In genomic region chr5:126676195-126676624, GRCh38 we compare ENCODE assay signal across 8 cellular contexts.
DNase-seq lines count a peak whose midpoint lies in the region; ATAC-seq and TF ChIP-seq lines count a peak whose summit lies in the region.

No MANE protein-coding gene starts in this region.

- H3K27me3 Mint-ChIP-seq in CD8-positive, alpha-beta T cell (ENCODE audit: low read depth): no peaks in the 10 kb centered on the region
- H3K27me3 Mint-ChIP-seq in neural progenitor cell (ENCODE audit: insufficient read depth, low read depth): peaks cover 3% of the 10 kb centered on the region

- H3K4me2 ChIP-seq in OCI-LY3 (ENCODE audit: low read length) (peak overlapping the region; percentile 29; the same call in 1 of the 2 replicates), neural progenitor cell (no peak overlapping the region)

- H3K36me3 Mint-ChIP-seq in CD8-positive, alpha-beta T cell: no peaks in the 10 kb centered on the region
- no peaks in the 10 kb centered on the region for H3K36me3 Mint-ChIP-seq in neural progenitor cell

- H3K79me2 ChIP-seq in OCI-LY3 (ENCODE audit: low read length): no peaks in the 10 kb centered on the region
- no peaks in the 10 kb centered on the region for H3K79me2 ChIP-seq in neural progenitor cell (ENCODE audit: low read depth)

- CTCF ChIA-PET in CD8-positive, alpha-beta T cell (lab: Charles Lee): interaction anchor here (0.6 to 8.9 kb wide), 34 partner anchors 10 to 1214 kb away, joined by 3 to 221 read pairs (median 4); partner anchors contain the start of gene LMNB1

- no peaks in the 10 kb centered on the region for H3K4me1 ChIP-seq in CD8-positive, alpha-beta T cell (ENCODE audit: insufficient read depth, low read length)
- H3K4me1 ChIP-seq in OCI-LY3 (ENCODE audit: low read length) (peaks cover 9% of the 10 kb centered on the region), neural progenitor cell (peaks cover 7% of the 10 kb centered on the region), thyroid gland (no peaks in the 10 kb centered on the region)

- H3F3A ChIP-seq in neural progenitor cell (ENCODE audit: low read depth): peaks cover 5% of the 10 kb centered on the region

- POLR2A ChIA-PET in CD8-positive, alpha-beta T cell (lab: Charles Lee): interaction anchor here (1.0 to 1.5 kb wide), 2 partner anchors 101 to 130 kb away, joined by 3 to 8 read pairs; partner anchors contain the start of gene LMNB1

- ATAC-seq in CD8-positive, alpha-beta T cell: peak; percentile 97
- ATAC-seq in GM19455 (IDR thresholded peaks at IDR 0.05; ENCODE audit: unreplicated experiment) (peak; percentile 77), HG03571 (IDR thresholded peaks at IDR 0.05; ENCODE audit: unreplicated experiment) (peak; percentile 65)

- no peaks in the 10 kb centered on the region for H3K36me3 ChIP-seq in CD8-positive, alpha-beta T cell (ENCODE audit: insufficient read depth, low read length)
- H3K36me3 ChIP-seq in OCI-LY3 (replicated peaks; ENCODE audit: low read depth, low read length) (no peaks in the 10 kb centered on the region), neural progenitor cell (no peaks in the 10 kb centered on the region), thyroid gland (no peaks in the 10 kb centered on the region)

- no peaks in the 10 kb centered on the region for H4K20me1 ChIP-seq in OCI-LY3 (ENCODE audit: insufficient read depth, low read length)
- H4K20me1 ChIP-seq in neural progenitor cell (ENCODE audit: low read depth): no peaks in the 10 kb centered on the region

- H3K4me1 Mint-ChIP-seq in CD8-positive, alpha-beta T cell (ENCODE audit: low read depth): peaks cover 3% of the 10 kb centered on the region
- peaks cover 11% of the 10 kb centered on the region for H3K4me1 Mint-ChIP-seq in neural progenitor cell

- H3K27ac ChIP-seq in CD8-positive, alpha-beta T cell (ENCODE audit: low read depth, low read length): no peak overlapping the region
- H3K27ac ChIP-seq in OCI-LY3 (ENCODE audit: low read length): no peak overlapping the region
- no peak overlapping the region for H3K27ac ChIP-seq in neural progenitor cell
- no peak overlapping the region for H3K27ac ChIP-seq in thyroid gland

- peak; percentile 85 for TF ChIP-seq CTCF in CD8-positive, alpha-beta T cell (IDR thresholded peaks at IDR 0.05)
- TF ChIP-seq CTCF in OCI-LY3 (IDR thresholded peaks at IDR 0.05; ENCODE audit: low read depth, low read length) (peak; percentile 85), neural progenitor cell (IDR thresholded peaks at IDR 0.05) (peak; percentile 87), thyroid gland (IDR thresholded peaks at IDR 0.05) (peak; percentile 41 to 83 (median 78))

- H3K4me3 ChIP-seq in CD8-positive, alpha-beta T cell (ENCODE audit: low read depth, low read length): no peak overlapping the region
- no peak overlapping the region for H3K4me3 ChIP-seq in OCI-LY3 (ENCODE audit: low read length)
- H3K4me3 ChIP-seq in neural progenitor cell: no peak overlapping the region
- no peak overlapping the region for H3K4me3 ChIP-seq in thyroid gland (replicated peaks in 1 of 3)

- H3K27ac Mint-ChIP-seq in CD8-positive, alpha-beta T cell: no peak overlapping the region
- no peak overlapping the region for H3K27ac Mint-ChIP-seq in neural progenitor cell

- no peaks in the 10 kb centered on the region for H3K27me3 ChIP-seq in CD8-positive, alpha-beta T cell (ENCODE audit: insufficient read depth, low read length)
- H3K27me3 ChIP-seq in OCI-LY3 (ENCODE audit: low read depth, low read length) (no peaks in the 10 kb centered on the region), neural progenitor cell (no peaks in the 10 kb centered on the region), thyroid gland (no peaks in the 10 kb centered on the region)

- H3K9ac ChIP-seq in OCI-LY3 (ENCODE audit: low read length) (no peak overlapping the region), neural progenitor cell (no peak overlapping the region)

- H3K9me3 ChIP-seq in CD8-positive, alpha-beta T cell (ENCODE audit: low read length): no peaks in the 10 kb centered on the region
- H3K9me3 ChIP-seq in OCI-LY3 (ENCODE audit: insufficient read depth, low read length): no peaks in the 10 kb centered on the region
- H3K9me3 ChIP-seq in neural progenitor cell (ENCODE audit: low read depth): no peaks in the 10 kb centered on the region
- H3K9me3 ChIP-seq in thyroid gland: no peaks in the 10 kb centered on the region

- peak; percentile 34 to 75 (median 59) for DNase-seq in CD8-positive, alpha-beta T cell
- DNase-seq in activated T-cell treated with anti-CD3 and anti-CD28 coated beads for 48 hours (ENCODE audit: low read depth): peak; percentile 26
- DNase-seq in fibroblast of gingiva (ENCODE audit: low read depth): peak; percentile 28
- peak; percentile 68 for DNase-seq in neural progenitor cell (ENCODE audit: low spot score)
- peak; percentile 43 to 54 for DNase-seq in thyroid gland

- WGBS in thyroid gland, 2 donors: 24 to 31% methylated on average over 4 of the region's 4 CpGs

- H2AFZ ChIP-seq in OCI-LY3 (ENCODE audit: low read depth, low read length) (no peak overlapping the region), neural progenitor cell (replicated peaks) (no peak overlapping the region)

- no peak for TF ChIP-seq POLR2A in thyroid gland (IDR thresholded peaks at IDR 0.05)

- no peak overlapping the region for H3K4me3 Mint-ChIP-seq in CD8-positive, alpha-beta T cell
- no peak overlapping the region for H3K4me3 Mint-ChIP-seq in neural progenitor cell

- H3K9me3 Mint-ChIP-seq in CD8-positive, alpha-beta T cell: no peaks in the 10 kb centered on the region
- no peaks in the 10 kb centered on the region for H3K9me3 Mint-ChIP-seq in neural progenitor cell

- intact Hi-C loops in CD8-positive, alpha-beta T cell (cut with DNase I, micrococcal nuclease): loop anchor here (1.0 to 10.0 kb wide), 10 partner anchors 73 to 816 kb away; no protein-coding TSS in a partner anchor
- intact Hi-C loops in thyroid gland (cut with DNase I): loop anchor here (5.0 kb wide), 1 partner anchor 101 kb away; the partner anchor contains the start of gene LMNB1
